ENCODE assay signal across 1 cellular context in genomic region chr12:103858953-103859601, GRCh38.
TF ChIP-seq lines count a peak whose summit lies in the region.

No MANE protein-coding gene starts in this region.

TF ChIP-seq in K562, 482 proteins besides CTCF, POLR2A, EP300 and RAD21 (continues in another document):
- TF ChIP-seq ZBTB5 (IDR thresholded peaks at IDR 0.05), result no peak
- TF ChIP-seq NFE2L1 (tag; IDR thresholded peaks at IDR 0.05; ENCODE audit: borderline replicate concordance, low read depth), result peak; percentile 18; the same call in 1 of the 2 replicates
- TF ChIP-seq CREB5 (CRISPR knock-in tag; IDR thresholded peaks at IDR 0.05), result 0 out of 2 replicates have a peak, but pooled peaks have one; percentile 54
- peak; percentile 47; the same call in 1 of the 2 replicates for TF ChIP-seq ZBTB17 (CRISPR knock-in tag; IDR thresholded peaks at IDR 0.05)
- peak; percentile 48; the same call in 1 of the 2 replicates for TF ChIP-seq ATF7 (IDR thresholded peaks at IDR 0.05)
- no peak for TF ChIP-seq EGR1 (conservative IDR thresholded peaks at IDR 0.05)
- TF ChIP-seq DDX20 (tag; IDR thresholded peaks at IDR 0.05; ENCODE audit: low read depth), result peak; percentile 53
- TF ChIP-seq PYGO2 (tag; IDR thresholded peaks at IDR 0.05), result peak; percentile 72
- 0 out of 2 replicates have a peak, but pooled peaks have one; percentile 25 for TF ChIP-seq ZNF23 (CRISPR knock-in tag; IDR thresholded peaks at IDR 0.05)
- peak in 1 of 2 experiments; percentile 58; a peak in 2 of 4 replicates for TF ChIP-seq RCOR1 (IDR thresholded peaks at IDR 0.05; ENCODE audit: borderline replicate concordance in 1 of 2, low read depth in 2 of 2, low read length in 2 of 2)
- no peak for TF ChIP-seq SAP30 (IDR thresholded peaks at IDR 0.05; ENCODE audit: borderline replicate concordance, insufficient read depth, low read depth, low read length, poor library complexity, severe bottlenecking)
- peak; percentile 78 for TF ChIP-seq MECOM (CRISPR knock-in tag; IDR thresholded peaks at IDR 0.05)
- TF ChIP-seq TAF7 (tag; IDR thresholded peaks at IDR 0.05), result 0 out of 2 replicates have a peak, but pooled peaks have one; percentile 8
- TF ChIP-seq FIP1L1 (IDR thresholded peaks at IDR 0.05; ENCODE audit: low read depth, low read length, poor library complexity, severe bottlenecking), result no peak
- TF ChIP-seq TCFL5 (CRISPR knock-in tag; conservative IDR thresholded peaks at IDR 0.05), result 0 out of 2 replicates have a peak, but pooled peaks have one; percentile 48
- peak; percentile 36; the same call in 1 of the 2 replicates for TF ChIP-seq ELF1 (tag; IDR thresholded peaks at IDR 0.05)
- no peak for TF ChIP-seq GATAD2B (IDR thresholded peaks at IDR 0.05; ENCODE audit: borderline replicate concordance)
- no peak for TF ChIP-seq ZNF212 (CRISPR knock-in tag; IDR thresholded peaks at IDR 0.05)
- 0 out of 2 replicates have a peak, but pooled peaks have one; percentile 24 for TF ChIP-seq ZNF507 (tag; conservative IDR thresholded peaks at IDR 0.05)
- TF ChIP-seq, protein P1, sequence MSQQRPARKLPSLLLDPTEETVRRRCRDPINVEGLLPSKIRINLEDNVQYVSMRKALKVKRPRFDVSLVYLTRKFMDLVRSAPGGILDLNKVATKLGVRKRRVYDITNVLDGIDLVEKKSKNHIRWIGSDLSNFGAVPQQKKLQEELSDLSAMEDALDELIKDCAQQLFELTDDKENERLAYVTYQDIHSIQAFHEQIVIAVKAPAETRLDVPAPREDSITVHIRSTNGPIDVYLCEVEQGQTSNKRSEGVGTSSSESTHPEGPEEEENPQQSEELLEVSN (IDR thresholded peaks at IDR 0.05; ENCODE audit: borderline replicate concordance in 1 of 2, extremely low read depth in 1 of 2, insufficient read depth in 1 of 2, insufficient read length in 1 of 2, low read depth in 1 of 2, low read length in 1 of 2, poor library complexity in 1 of 2, severe bottlenecking in 1 of 2), result no peak
- TF ChIP-seq ATF4 (CRISPR knock-in tag; IDR thresholded peaks at IDR 0.05), result peak; percentile 64
- no peak for TF ChIP-seq ZBED1 (IDR thresholded peaks at IDR 0.05)
- 0 out of 2 replicates have a peak, but pooled peaks have one; percentile 57 for TF ChIP-seq BCL6 (CRISPR knock-in tag; IDR thresholded peaks at IDR 0.05)
- TF ChIP-seq, protein P2, sequence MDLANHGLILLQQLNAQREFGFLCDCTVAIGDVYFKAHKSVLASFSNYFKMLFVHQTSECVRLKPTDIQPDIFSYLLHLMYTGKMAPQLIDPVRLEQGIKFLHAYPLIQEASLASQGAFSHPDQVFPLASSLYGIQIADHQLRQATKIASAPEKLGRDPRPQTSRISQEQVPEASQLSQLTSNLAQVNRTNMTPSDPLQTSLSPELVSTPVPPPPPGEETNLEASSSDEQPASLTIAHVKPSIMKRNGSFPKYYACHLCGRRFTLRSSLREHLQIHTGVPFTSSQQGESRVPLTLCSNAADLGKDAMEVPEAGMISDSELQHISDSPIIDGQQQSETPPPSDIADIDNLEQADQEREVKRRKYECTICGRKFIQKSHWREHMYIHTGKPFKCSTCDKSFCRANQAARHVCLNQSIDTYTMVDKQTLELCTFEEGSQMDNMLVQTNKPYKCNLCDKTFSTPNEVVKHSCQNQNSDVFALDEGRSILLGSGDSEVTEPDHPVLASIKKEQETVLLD (IDR thresholded peaks at IDR 0.05), result no peak
- TF ChIP-seq, protein P3, sequence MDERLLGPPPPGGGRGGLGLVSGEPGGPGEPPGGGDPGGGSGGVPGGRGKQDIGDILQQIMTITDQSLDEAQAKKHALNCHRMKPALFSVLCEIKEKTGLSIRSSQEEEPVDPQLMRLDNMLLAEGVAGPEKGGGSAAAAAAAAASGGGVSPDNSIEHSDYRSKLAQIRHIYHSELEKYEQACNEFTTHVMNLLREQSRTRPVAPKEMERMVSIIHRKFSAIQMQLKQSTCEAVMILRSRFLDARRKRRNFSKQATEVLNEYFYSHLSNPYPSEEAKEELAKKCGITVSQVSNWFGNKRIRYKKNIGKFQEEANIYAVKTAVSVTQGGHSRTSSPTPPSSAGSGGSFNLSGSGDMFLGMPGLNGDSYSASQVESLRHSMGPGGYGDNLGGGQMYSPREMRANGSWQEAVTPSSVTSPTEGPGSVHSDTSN (CRISPR knock-in tag; IDR thresholded peaks at IDR 0.05; ENCODE audit: low read depth), result no peak
- TF ChIP-seq, protein P3 (tag; conservative IDR thresholded peaks at IDR 0.05; ENCODE audit: low read depth), result peak; percentile 51
- TF ChIP-seq, protein P4, sequence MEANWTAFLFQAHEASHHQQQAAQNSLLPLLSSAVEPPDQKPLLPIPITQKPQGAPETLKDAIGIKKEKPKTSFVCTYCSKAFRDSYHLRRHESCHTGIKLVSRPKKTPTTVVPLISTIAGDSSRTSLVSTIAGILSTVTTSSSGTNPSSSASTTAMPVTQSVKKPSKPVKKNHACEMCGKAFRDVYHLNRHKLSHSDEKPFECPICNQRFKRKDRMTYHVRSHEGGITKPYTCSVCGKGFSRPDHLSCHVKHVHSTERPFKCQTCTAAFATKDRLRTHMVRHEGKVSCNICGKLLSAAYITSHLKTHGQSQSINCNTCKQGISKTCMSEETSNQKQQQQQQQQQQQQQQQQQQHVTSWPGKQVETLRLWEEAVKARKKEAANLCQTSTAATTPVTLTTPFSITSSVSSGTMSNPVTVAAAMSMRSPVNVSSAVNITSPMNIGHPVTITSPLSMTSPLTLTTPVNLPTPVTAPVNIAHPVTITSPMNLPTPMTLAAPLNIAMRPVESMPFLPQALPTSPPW (CRISPR knock-in tag; IDR thresholded peaks at IDR 0.05), result peak; percentile 50
- TF ChIP-seq NFXL1 (CRISPR knock-in tag; IDR thresholded peaks at IDR 0.05), result peak; percentile 84; the same call in 1 of the 2 replicates
- peak; percentile 74 for TF ChIP-seq MEF2D (tag; conservative IDR thresholded peaks at IDR 0.05; ENCODE audit: low read depth)
- peak; percentile 96 for TF ChIP-seq KLF1 (tag; IDR thresholded peaks at IDR 0.05)
- TF ChIP-seq ZNF175 (CRISPR knock-in tag; IDR thresholded peaks at IDR 0.05; ENCODE audit: low read depth), result peak; percentile 98
- TF ChIP-seq, protein P5, sequence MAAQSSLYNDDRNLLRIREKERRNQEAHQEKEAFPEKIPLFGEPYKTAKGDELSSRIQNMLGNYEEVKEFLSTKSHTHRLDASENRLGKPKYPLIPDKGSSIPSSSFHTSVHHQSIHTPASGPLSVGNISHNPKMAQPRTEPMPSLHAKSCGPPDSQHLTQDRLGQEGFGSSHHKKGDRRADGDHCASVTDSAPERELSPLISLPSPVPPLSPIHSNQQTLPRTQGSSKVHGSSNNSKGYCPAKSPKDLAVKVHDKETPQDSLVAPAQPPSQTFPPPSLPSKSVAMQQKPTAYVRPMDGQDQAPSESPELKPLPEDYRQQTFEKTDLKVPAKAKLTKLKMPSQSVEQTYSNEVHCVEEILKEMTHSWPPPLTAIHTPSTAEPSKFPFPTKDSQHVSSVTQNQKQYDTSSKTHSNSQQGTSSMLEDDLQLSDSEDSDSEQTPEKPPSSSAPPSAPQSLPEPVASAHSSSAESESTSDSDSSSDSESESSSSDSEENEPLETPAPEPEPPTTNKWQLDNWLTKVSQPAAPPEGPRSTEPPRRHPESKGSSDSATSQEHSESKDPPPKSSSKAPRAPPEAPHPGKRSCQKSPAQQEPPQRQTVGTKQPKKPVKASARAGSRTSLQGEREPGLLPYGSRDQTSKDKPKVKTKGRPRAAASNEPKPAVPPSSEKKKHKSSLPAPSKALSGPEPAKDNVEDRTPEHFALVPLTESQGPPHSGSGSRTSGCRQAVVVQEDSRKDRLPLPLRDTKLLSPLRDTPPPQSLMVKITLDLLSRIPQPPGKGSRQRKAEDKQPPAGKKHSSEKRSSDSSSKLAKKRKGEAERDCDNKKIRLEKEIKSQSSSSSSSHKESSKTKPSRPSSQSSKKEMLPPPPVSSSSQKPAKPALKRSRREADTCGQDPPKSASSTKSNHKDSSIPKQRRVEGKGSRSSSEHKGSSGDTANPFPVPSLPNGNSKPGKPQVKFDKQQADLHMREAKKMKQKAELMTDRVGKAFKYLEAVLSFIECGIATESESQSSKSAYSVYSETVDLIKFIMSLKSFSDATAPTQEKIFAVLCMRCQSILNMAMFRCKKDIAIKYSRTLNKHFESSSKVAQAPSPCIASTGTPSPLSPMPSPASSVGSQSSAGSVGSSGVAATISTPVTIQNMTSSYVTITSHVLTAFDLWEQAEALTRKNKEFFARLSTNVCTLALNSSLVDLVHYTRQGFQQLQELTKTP (IDR thresholded peaks at IDR 0.05; ENCODE audit: low read depth in 1 of 2, partially characterized antibody in 2 of 2), result peak in 1 of 2 experiments; percentile 61
- no peak for TF ChIP-seq ZBTB34 (CRISPR knock-in tag; IDR thresholded peaks at IDR 0.05)
